In the genomic region with DNA sequence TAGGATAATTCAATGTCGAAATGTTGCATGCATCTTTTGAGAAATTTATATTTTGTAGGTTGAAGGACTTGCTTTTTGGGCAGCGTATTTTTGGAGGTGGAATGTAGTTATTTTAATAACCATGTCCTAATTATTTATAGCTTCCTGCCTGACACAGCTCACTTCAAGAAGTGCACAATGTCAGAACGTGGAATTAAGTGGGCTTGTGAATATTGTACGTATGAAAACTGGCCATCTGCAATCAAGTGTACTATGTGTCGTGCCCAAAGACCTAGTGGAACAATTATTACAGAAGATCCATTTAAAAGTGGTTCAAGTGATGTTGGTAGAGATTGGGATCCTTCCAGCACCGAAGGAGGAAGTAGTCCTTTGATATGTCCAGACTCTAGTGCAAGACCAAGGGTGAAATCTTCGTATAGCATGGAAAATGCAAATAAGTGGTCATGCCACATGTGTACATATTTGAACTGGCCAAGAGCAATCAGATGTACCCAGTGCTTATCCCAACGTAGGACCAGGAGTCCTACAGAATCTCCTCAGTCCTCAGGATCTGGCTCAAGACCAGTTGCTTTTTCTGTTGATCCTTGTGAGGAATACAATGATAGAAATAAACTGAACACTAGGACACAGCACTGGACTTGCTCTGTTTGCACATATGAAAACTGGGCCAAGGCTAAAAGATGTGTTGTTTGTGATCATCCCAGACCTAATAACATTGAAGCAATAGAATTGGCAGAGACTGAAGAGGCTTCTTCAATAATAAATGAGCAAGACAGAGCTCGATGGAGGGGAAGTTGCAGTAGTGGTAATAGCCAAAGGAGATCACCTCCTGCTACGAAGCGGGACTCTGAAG, we compare ENCODE assay signal across 1 cellular context.
TF ChIP-seq lines count a peak whose summit lies in the region.

No MANE protein-coding gene starts in this region.

TF ChIP-seq in GM12878, 131 proteins besides CTCF, POLR2A, EP300 and RAD21:
- no peak for TF ChIP-seq BCL11A (IDR thresholded peaks at IDR 0.05; ENCODE audit: low read depth, low read length)
- TF ChIP-seq, protein P1, sequence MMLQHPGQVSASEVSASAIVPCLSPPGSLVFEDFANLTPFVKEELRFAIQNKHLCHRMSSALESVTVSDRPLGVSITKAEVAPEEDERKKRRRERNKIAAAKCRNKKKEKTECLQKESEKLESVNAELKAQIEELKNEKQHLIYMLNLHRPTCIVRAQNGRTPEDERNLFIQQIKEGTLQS (IDR thresholded peaks at IDR 0.05; ENCODE audit: borderline replicate concordance, extremely low read depth, low read depth, low read length): no peak
